Comparison of ENCODE assay signal across 20 cellular contexts in the genomic region with DNA sequence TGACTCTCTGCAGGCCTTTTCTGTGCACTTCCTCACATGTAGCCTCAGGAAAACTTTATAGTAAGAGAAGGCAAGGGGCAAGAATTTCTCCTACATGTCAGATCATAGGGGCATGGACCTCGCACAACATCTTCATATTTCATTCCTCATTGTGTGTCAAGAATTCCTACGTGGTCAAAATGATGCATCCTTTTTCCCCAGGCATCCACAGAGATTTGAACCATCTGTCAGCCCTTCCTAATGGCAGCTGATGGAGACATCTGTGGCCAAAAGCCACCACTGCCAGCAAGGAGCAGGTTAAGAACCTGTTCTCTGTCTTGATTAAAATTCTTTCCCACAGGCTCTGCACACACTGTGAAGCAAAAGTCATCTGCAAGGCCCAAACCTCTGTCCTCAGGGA. TPM values are rescaled to one million over a fixed set of nuclear protein-coding genes. Genes with fewer than 3 reads are reported as not detected.
DNase-seq lines count a peak whose midpoint lies in the region; TF ChIP-seq lines count a peak whose summit lies in the region.
"Had no signal": no experiment of that assay in that cellular context is flagged by ENCODE, and none has a peak within 500 bp of the region (broad histone marks: within the 10 kb centered on the region; RNA-seq: fewer than 3 reads in every experiment).

No MANE protein-coding gene starts in this region.

- no peak overlapping the region for H3K4me2 ChIP-seq in trophoblast cell (ENCODE audit: low read length)
- H3K4me2 ChIP-seq: KMS-11 had no signal

- H4K8ac ChIP-seq in trophoblast cell (ENCODE audit: low read depth, low read length) = no peak overlapping the region

- H3K18ac ChIP-seq in trophoblast cell (ENCODE audit: low read length) = no peak overlapping the region

- no peaks in the 10 kb centered on the region for H3K36me3 Mint-ChIP-seq in brain

- H3K27me3 ChIP-seq in trophoblast cell (ENCODE audit: insufficient read depth, low read length) = no peaks in the 10 kb centered on the region
- H3K27me3 ChIP-seq: SJSA1 had no signal

- no peak overlapping the region for H2AFZ ChIP-seq in trophoblast cell (ENCODE audit: insufficient read depth, low read length, poor library complexity)

- H4K91ac ChIP-seq in trophoblast cell (ENCODE audit: low read depth, low read length) = no peak overlapping the region

- H3K4me3 Mint-ChIP-seq in brain = no peak overlapping the region

- H3K9ac ChIP-seq in trophoblast cell (ENCODE audit: low read length) = no peak overlapping the region
- H3K9ac ChIP-seq: KMS-11 had no signal

- H2AK5ac ChIP-seq in trophoblast cell (ENCODE audit: low read length) = no peak overlapping the region

- no peak overlapping the region for H3K4me3 ChIP-seq in trophoblast cell (ENCODE audit: low read depth, low read length)
- H3K4me3 ChIP-seq: SJSA1 had no signal

- no CpG with 5 or more reads among the region's 2 CpGs for WGBS in trophoblast cell (ENCODE audit: extremely low coverage, insufficient coverage, insufficient read length)

- H3K27me3 Mint-ChIP-seq in brain = no peaks in the 10 kb centered on the region

- H2BK12ac ChIP-seq in trophoblast cell (ENCODE audit: low read length) = no peak overlapping the region

- no peak overlapping the region for H3K14ac ChIP-seq in trophoblast cell (ENCODE audit: low read length)

- no peak overlapping the region for H4K12ac ChIP-seq in trophoblast cell (ENCODE audit: low read depth, low read length)

- H3K9me3 ChIP-seq in trophoblast cell (ENCODE audit: insufficient read depth, low read depth, low read length) = no peaks in the 10 kb centered on the region
- H3K9me3 ChIP-seq: SJSA1 had no signal

- H3K79me2 ChIP-seq in trophoblast cell (ENCODE audit: control insufficient read depth, insufficient read depth, low read length, poor library complexity) = no peaks in the 10 kb centered on the region

- no peaks in the 10 kb centered on the region for H3K36me3 ChIP-seq in trophoblast cell (ENCODE audit: control insufficient read depth in 1 of 2, insufficient read depth in 2 of 2, low read length in 2 of 2)
- H3K36me3 ChIP-seq: SJSA1 had no signal

- H3K9me3 Mint-ChIP-seq in brain = no peaks in the 10 kb centered on the region

- no peaks in the 10 kb centered on the region for H3K79me1 ChIP-seq in trophoblast cell (ENCODE audit: low read length)

- no peak overlapping the region for H3K23ac ChIP-seq in trophoblast cell (ENCODE audit: low read length)

- TF ChIP-seq CTCF in brain (conservative IDR thresholded peaks at IDR 0.05) = no peak

- H2BK120ac ChIP-seq in trophoblast cell (ENCODE audit: insufficient read depth, low read length, poor library complexity) = no peak overlapping the region

- no peaks in the 10 kb centered on the region for H3K4me1 ChIP-seq in trophoblast cell (ENCODE audit: control insufficient read depth in 1 of 2, insufficient read depth in 2 of 2, low read length in 2 of 2)

- no peak overlapping the region for H3K4ac ChIP-seq in trophoblast cell (ENCODE audit: low read depth, low read length)

- no peak overlapping the region for H3K27ac ChIP-seq in trophoblast cell (ENCODE audit: low read depth, low read length)
- H3K27ac ChIP-seq: KMS-11, SJSA1 had no signal

- H3K27ac Mint-ChIP-seq in brain = peak overlapping the region in 3 of 5 experiments; percentile 25 to 83 (median 80)

- peaks cover 85% of the 10 kb centered on the region for H3K4me1 Mint-ChIP-seq in brain

- no peak overlapping the region for H2BK5ac ChIP-seq in trophoblast cell (ENCODE audit: low read depth, low read length, poor library complexity)

- peak; percentile 25 to 51 for DNase-seq in NCI-H524 (lab: John Stamatoyannopoulos, UW)
- no peak for DNase-seq in NCI-H524 treated with DMSO at 0.1 percent for 48 hours (lab: John Stamatoyannopoulos, UW)
- peak; percentile 24 to 70 for DNase-seq in trophoblast cell
- DNase-seq in activated CD4-positive, alpha-beta T cell treated with anti-CD3 and anti-CD28 coated beads for 48 hours = no peak
- no peak for DNase-seq in retina
- DNase-seq in DMS114 treated with DMSO at 0.1 percent for 48 hours (lab: John Stamatoyannopoulos, UW; ENCODE audit: unreplicated experiment) = no peak
- DNase-seq: DMS79, EL, GF-D8, IMR-90, NCI-H1092, NCI-H1417 treated with DMSO at 0.1 percent for 48 hours, NCI-H187 treated with DMSO at 0.1 percent for 48 hours, NCI-H2107, NCI-H526 treated with DMSO at 0.1 percent for 48 hours, Right ventricle myocardium superior, RPMI8226 had no signal

RNA-seq across cellular contexts. Expression of gene MFAP3, which starts 42.5 kb away (rescaled TPM):
- polyA plus RNA-seq in brain (ENCODE audit: insufficient read depth, low read depth, low replicate concordance) = 14.9 TPM
- 25.1 and 25.4 TPM in 2 replicates for polyA plus RNA-seq in trophoblast cell (2013)

RNA-seq across cellular contexts. Expression of gene FAM114A2, which starts 42.5 kb away (rescaled TPM):
- 8.0 TPM for polyA plus RNA-seq in brain (ENCODE audit: insufficient read depth, low read depth, low replicate concordance)
- 9.0 and 10.3 TPM in 2 replicates for polyA plus RNA-seq in trophoblast cell (2013)

Comparison
In these comparisons a context has a peak if more than half of its experiments do, and no peak if none do; other contexts are left out.
1. DNase-seq: peak in NCI-H524 (2 of 2) and trophoblast cell (2 of 2); none in NCI-H524 treated with DMSO at 0.1 percent for 48 hours (single experiment), activated CD4-positive, alpha-beta T cell treated with anti-CD3 and anti-CD28 coated beads for 48 hours (single experiment), retina (single experiment) and DMS114 treated with DMSO at 0.1 percent for 48 hours (single experiment).